8 cellular contexts compared by ENCODE assay signal in the genomic region with DNA sequence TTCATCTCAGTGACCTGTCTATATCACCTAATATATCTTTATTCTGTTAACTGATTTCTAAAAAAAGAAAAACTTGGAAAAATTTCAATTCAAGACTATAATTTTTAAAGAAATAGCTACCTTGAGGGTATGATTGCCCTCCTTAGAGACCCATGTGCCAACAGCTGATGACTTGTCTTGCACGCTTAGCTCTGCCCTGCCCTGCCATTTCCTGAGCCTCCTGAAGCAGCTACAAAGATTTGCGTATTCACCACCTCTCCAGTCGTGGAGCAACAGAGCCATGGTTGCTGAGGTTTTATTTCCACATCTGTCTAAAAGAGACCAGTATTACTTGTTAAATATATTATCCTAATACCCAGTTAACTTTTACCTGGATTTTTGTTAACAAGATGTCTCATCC.
"Had no signal": no experiment of that assay in that cellular context is flagged by ENCODE, and none has a peak within 500 bp of the region (broad histone marks: within the 10 kb centered on the region; RNA-seq: fewer than 3 reads in every experiment).

No MANE protein-coding gene starts in this region.

- H3K4me3 ChIP-seq: K562 had no signal

- H3K27ac ChIP-seq: HL-60, KMS-11 had no signal

- H3K27me3 Mint-ChIP-seq: IgD-negative memory B cell had no signal

- ATAC-seq: HepG2, K562 had no signal

- H3K4me2 ChIP-seq: KMS-11 had no signal

- H3K4me3 Mint-ChIP-seq: IgD-negative memory B cell had no signal

- H3K27ac Mint-ChIP-seq: IgD-negative memory B cell had no signal

- DNase-seq: IMR-90, KBM-7, KG1 had no signal

- H3K9ac ChIP-seq: KMS-11 had no signal

- H3K9me3 Mint-ChIP-seq: IgD-negative memory B cell had no signal
